8 cellular contexts compared by ENCODE assay signal in the genomic region with DNA sequence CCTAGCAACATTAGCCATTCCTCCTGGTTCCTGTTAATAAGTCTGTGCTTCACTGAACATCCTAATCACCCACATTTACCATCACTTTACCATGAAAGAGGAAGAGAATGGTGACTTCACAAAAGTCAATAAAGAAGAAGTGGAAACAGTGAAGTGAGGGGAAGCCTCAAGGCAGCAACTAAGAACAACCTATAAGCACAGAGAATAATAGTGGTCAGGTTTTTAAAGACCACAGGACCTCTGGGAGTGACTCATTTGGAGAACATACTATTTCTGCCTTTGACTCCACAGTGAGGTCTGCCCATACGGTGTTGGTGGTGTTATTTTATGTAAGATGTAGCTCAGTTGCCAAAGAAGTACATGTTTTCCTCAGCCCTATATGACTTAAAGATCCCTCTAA.
DNase-seq lines count a peak whose midpoint lies in the region; ATAC-seq and TF ChIP-seq lines count a peak whose summit lies in the region.

No MANE protein-coding gene starts in this region.

- POLR2A ChIA-PET in activated CD4-positive, alpha-beta memory T cell treated with anti-CD3 and anti-CD28 coated beads for 36 hours (lab: Charles Lee), result no interaction called here

- DNase-seq in GF-D8 (lab: John Stamatoyannopoulos, UW) (peak; percentile 87), GM20000 (ENCODE audit: low spot score) (peak; percentile 73), naive B cell (peak; percentile 18), HPDE6-E6E7 (ENCODE audit: extremely low spot score) (no peak), NCI-H2081 treated with DMSO at 0.1 percent for 48 hours (lab: John Stamatoyannopoulos, UW) (no peak), mesothelial cell of epicardium (ENCODE audit: low spot score in 2 of 2, unreplicated experiment in 2 of 2) (no peak)
- peak; percentile 41 for DNase-seq in activated CD4-positive, alpha-beta memory T cell treated with anti-CD3 and anti-CD28 coated beads for 36 hours

- peak overlapping the region; percentile 82 for H3K27ac Mint-ChIP-seq in activated CD4-positive, alpha-beta memory T cell treated with anti-CD3 and anti-CD28 coated beads for 36 hours
- H3K27ac Mint-ChIP-seq in naive B cell (peak overlapping the region in 1 of 6 donors; percentile 91), mesothelial cell of epicardium (no peak overlapping the region)

- H3K27me3 Mint-ChIP-seq in activated CD4-positive, alpha-beta memory T cell treated with anti-CD3 and anti-CD28 coated beads for 36 hours, result peaks cover 2% of the 10 kb centered on the region
- H3K27me3 Mint-ChIP-seq in naive B cell, result no peaks in the 10 kb centered on the region
- no peaks in the 10 kb centered on the region for H3K27me3 Mint-ChIP-seq in mesothelial cell of epicardium (ENCODE audit: low read depth)

- H3K36me3 Mint-ChIP-seq in activated CD4-positive, alpha-beta memory T cell treated with anti-CD3 and anti-CD28 coated beads for 36 hours, result no peaks in the 10 kb centered on the region
- no peaks in the 10 kb centered on the region for H3K36me3 Mint-ChIP-seq in naive B cell
- no peaks in the 10 kb centered on the region for H3K36me3 Mint-ChIP-seq in mesothelial cell of epicardium

- H3K4me1 Mint-ChIP-seq in activated CD4-positive, alpha-beta memory T cell treated with anti-CD3 and anti-CD28 coated beads for 36 hours (ENCODE audit: low read depth), result peaks cover 54% of the 10 kb centered on the region
- peaks cover 15 to 25% (median 17%) of the 10 kb centered on the region in 3 donors for H3K4me1 Mint-ChIP-seq in naive B cell
- H3K4me1 Mint-ChIP-seq in mesothelial cell of epicardium, result peaks cover 11% of the 10 kb centered on the region

- CTCF ChIA-PET in activated CD4-positive, alpha-beta memory T cell treated with anti-CD3 and anti-CD28 coated beads for 36 hours (lab: Charles Lee), result interaction anchor here (0.8 to 1.0 kb wide), 3 partner anchors 77 to 413 kb away, joined by 3 to 4 read pairs (median 4); partner anchors contain the start of gene PPA2

- no peaks in the 10 kb centered on the region for H3K9me3 Mint-ChIP-seq in activated CD4-positive, alpha-beta memory T cell treated with anti-CD3 and anti-CD28 coated beads for 36 hours
- H3K9me3 Mint-ChIP-seq in naive B cell (no peaks in the 10 kb centered on the region), mesothelial cell of epicardium (no peaks in the 10 kb centered on the region)

- TF ChIP-seq CTCF in GM20000 (IDR thresholded peaks at IDR 0.05; ENCODE audit: extremely low read depth, missing control alignments) (no peak), mesothelial cell of epicardium (IDR thresholded peaks at IDR 0.05; ENCODE audit: unreplicated experiment) (no peak)

- intact Hi-C loops in activated CD4-positive, alpha-beta memory T cell treated with anti-CD3 and anti-CD28 coated beads for 36 hours (cut with micrococcal nuclease), result loop anchor here (1.0 to 5.0 kb wide), 6 partner anchors 94 to 648 kb away; partner anchors contain the start of genes CXXC4, GSTCD and INTS12

- ATAC-seq in HG03520 (IDR thresholded peaks at IDR 0.05; ENCODE audit: unreplicated experiment) (peak; percentile 93), naive B cell (ENCODE audit: low read depth in 2 of 2) (peak; percentile 78 to 80)

- no peak overlapping the region for H3K4me3 Mint-ChIP-seq in activated CD4-positive, alpha-beta memory T cell treated with anti-CD3 and anti-CD28 coated beads for 36 hours
- H3K4me3 Mint-ChIP-seq in naive B cell (no peak overlapping the region), mesothelial cell of epicardium (no peak overlapping the region)

Comparison
In these comparisons a context has a peak if more than half of its experiments do, and no peak if none do; other contexts are left out.
1. DNase-seq: peak in GF-D8 (single experiment), GM20000 (single experiment), activated CD4-positive, alpha-beta memory T cell treated with anti-CD3 and anti-CD28 coated beads for 36 hours (single experiment) and naive B cell (single experiment); none in HPDE6-E6E7 (single experiment), NCI-H2081 treated with DMSO at 0.1 percent for 48 hours (single experiment) and mesothelial cell of epicardium (0 of 2).